10 cellular contexts compared by ENCODE assay signal in the genomic region with DNA sequence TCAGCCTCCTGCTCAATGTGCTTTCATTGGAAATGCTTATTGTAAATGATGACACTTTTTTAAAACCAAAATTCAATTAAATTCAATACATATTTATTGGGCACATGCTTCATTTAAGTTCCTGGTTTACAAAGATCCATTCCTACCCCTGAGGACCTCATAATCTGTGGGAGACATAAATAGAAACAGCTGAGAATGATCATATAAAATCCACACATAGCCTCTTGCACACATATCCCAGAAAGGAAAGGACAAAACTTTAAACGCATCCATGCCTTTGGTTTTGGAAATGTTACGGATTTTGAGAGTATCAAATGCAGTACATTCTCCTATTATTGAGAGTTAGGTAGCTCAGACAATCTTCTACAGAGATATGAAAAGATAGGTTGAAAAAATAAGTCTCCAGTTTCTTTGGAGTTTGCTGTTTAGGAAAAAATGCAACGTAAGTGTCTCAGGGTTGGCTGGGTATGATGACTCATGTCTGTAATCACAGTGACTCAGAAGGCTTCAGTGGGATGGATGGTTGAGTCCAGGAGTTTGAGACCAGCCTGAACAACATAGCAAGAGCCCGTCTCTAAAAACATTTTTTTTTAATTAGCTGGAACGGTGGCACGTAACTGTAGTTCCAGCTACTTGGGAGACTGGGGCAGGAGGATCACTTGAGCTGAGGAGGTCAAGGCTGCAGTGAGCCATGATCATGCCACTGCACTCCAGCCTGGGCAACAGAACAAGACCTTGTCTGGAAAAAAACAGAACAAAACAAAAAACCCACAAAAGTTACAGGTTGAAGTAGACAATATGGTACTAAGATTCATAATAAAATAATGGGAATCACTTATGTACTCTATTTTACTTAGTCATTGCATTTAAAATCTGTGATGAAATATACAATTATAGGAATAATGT. TPM values are rescaled to one million over a fixed set of nuclear protein-coding genes. Genes with fewer than 3 reads are reported as not detected.
DNase-seq lines count a peak whose midpoint lies in the region; FAIRE-seq and TF ChIP-seq lines count a peak whose summit lies in the region.
"Had no signal": no experiment of that assay in that cellular context is flagged by ENCODE, and none has a peak within 500 bp of the region (broad histone marks: within the 10 kb centered on the region; RNA-seq: fewer than 3 reads in every experiment).

No MANE protein-coding gene starts in this region.

- H3K9ac ChIP-seq in adipocyte (ENCODE audit: low read length) (peak overlapping the region; percentile 27), keratinocyte (ENCODE audit: control insufficient read depth, extremely low read depth, insufficient read depth, low read length) (no peak overlapping the region)

- H2AFZ ChIP-seq in keratinocyte (ENCODE audit: control insufficient read depth, low read length) = no peak overlapping the region

- peaks cover 16% of the 10 kb centered on the region for H3K4me1 ChIP-seq in adipocyte (ENCODE audit: control insufficient read depth, insufficient read depth, low read length)
- H3K4me1 ChIP-seq in keratinocyte (ENCODE audit: control insufficient read depth, extremely low read depth, insufficient read depth, low read length) = peaks cover 33% of the 10 kb centered on the region
- H3K4me1 ChIP-seq in tibial nerve = peaks cover 0 to 11% (median 0%) of the 10 kb centered on the region in 4 donors
- no peaks in the 10 kb centered on the region for H3K4me1 ChIP-seq in prostate gland (replicated peaks)

- no peak for TF ChIP-seq EP300 in tibial nerve (IDR thresholded peaks at IDR 0.05)

- WGBS in tibial nerve, 2 donors = 57 to 60% methylated on average over 6 of the region's 6 CpGs
- WGBS in prostate gland = 54% methylated on average over 6 of the region's 6 CpGs

- H3K4me3 ChIP-seq in adipocyte (ENCODE audit: low read length) = peak overlapping the region; percentile 10
- no peak overlapping the region for H3K4me3 ChIP-seq in keratinocyte (ENCODE audit: control insufficient read depth in 2 of 3, extremely low read depth in 1 of 3, insufficient read depth in 2 of 3, low read depth in 1 of 3, low read length in 3 of 3)
- H3K4me3 ChIP-seq in tibial nerve = no peak overlapping the region
- no peak overlapping the region for H3K4me3 ChIP-seq in H7 (ENCODE audit: insufficient read depth, low read depth, low read length)
- H3K4me3 ChIP-seq in prostate gland = no peak overlapping the region

- TF ChIP-seq CTCF in AG09319 (IDR thresholded peaks at IDR 0.05; ENCODE audit: low read depth, low read length) (no peak), keratinocyte (optimal IDR thresholded peaks at IDR 0.05 in 1 of 3, IDR thresholded peaks at IDR 0.05 in 1 of 3, conservative IDR thresholded peaks at IDR 0.05 in 1 of 3; ENCODE audit: extremely low read depth in 1 of 3, insufficient read depth in 2 of 3, low read length in 3 of 3) (no peak), tibial nerve (IDR thresholded peaks at IDR 0.05) (no peak), prostate gland (IDR thresholded peaks at IDR 0.05) (no peak)

- TF ChIP-seq POLR2A in tibial nerve (IDR thresholded peaks at IDR 0.05) = no peak
- no peak for TF ChIP-seq POLR2A in prostate gland (IDR thresholded peaks at IDR 0.05)

- no peaks in the 10 kb centered on the region for H3K9me1 ChIP-seq in keratinocyte (ENCODE audit: control insufficient read depth, extremely low read depth, insufficient read depth, low read length)

- H3K27me3 ChIP-seq in adipocyte (replicated peaks; ENCODE audit: control insufficient read depth, insufficient read depth, low read length) = peaks cover 4% of the 10 kb centered on the region
- H3K27me3 ChIP-seq in keratinocyte (ENCODE audit: control insufficient read depth, extremely low read depth, insufficient read depth, low read length) = peaks cover 12% of the 10 kb centered on the region
- no peaks in the 10 kb centered on the region for H3K27me3 ChIP-seq in tibial nerve
- H3K27me3 ChIP-seq in H7 (ENCODE audit: control insufficient read depth, insufficient read depth, low read length) = peaks cover 17% of the 10 kb centered on the region
- no peaks in the 10 kb centered on the region for H3K27me3 ChIP-seq in prostate gland (replicated peaks; ENCODE audit: insufficient read depth)

- H3K79me2 ChIP-seq in keratinocyte (ENCODE audit: control insufficient read depth, insufficient read depth, low read length) = peaks cover 7% of the 10 kb centered on the region

- H3K9me3 ChIP-seq in adipocyte (ENCODE audit: control insufficient read depth, low read length) (no peaks in the 10 kb centered on the region), keratinocyte (ENCODE audit: control insufficient read depth, low read depth, low read length) (no peaks in the 10 kb centered on the region), tibial nerve (no peaks in the 10 kb centered on the region), prostate gland (no peaks in the 10 kb centered on the region)

- intact Hi-C loops in prostate gland (cut with DNase I) = no loop called here

- no peaks in the 10 kb centered on the region for H4K20me1 ChIP-seq in keratinocyte (ENCODE audit: control insufficient read depth, extremely low read depth, insufficient read depth, low read length)

- DNase-seq in AG09319 (ENCODE audit: extremely low read depth, low read depth) = peak; percentile 62
- DNase-seq in HT1080 (ENCODE audit: low read depth) = peak; percentile 90
- peak; percentile 86 for DNase-seq in adipocyte (ENCODE audit: low read depth)
- DNase-seq in keratinocyte (ENCODE audit: low read depth, low spot score) = peak; percentile 78
- DNase-seq in tibial nerve (ENCODE audit: low spot score in 2 of 2) = no peak
- no peak for DNase-seq in H7
- DNase-seq in NCI-H748 treated with DMSO at 0.1 percent for 48 hours (lab: John Stamatoyannopoulos, UW) = no peak
- DNase-seq in prostate gland (ENCODE audit: low spot score) = no peak
- DNase-seq: activated T-cell treated with anti-CD3 and anti-CD28 coated beads, Interleukin-2, amount 50 U/mL, for 48 hours had no signal

- dilution Hi-C loops in keratinocyte (cut with MboI; ENCODE audit: extremely low pct_ligation_motif_present, low sequenced_read_pairs) = no loop called here

- no peaks in the 10 kb centered on the region for H3K36me3 ChIP-seq in adipocyte (ENCODE audit: control insufficient read depth, insufficient read depth, low read length, severe bottlenecking)
- H3K36me3 ChIP-seq in keratinocyte (ENCODE audit: control insufficient read depth in 2 of 2, extremely low read depth in 1 of 2, insufficient read depth in 2 of 2, low read length in 2 of 2) = no peaks in the 10 kb centered on the region
- no peaks in the 10 kb centered on the region for H3K36me3 ChIP-seq in tibial nerve
- H3K36me3 ChIP-seq in H7 (replicated peaks; ENCODE audit: control insufficient read depth, insufficient read depth, low read length) = no peaks in the 10 kb centered on the region
- no peaks in the 10 kb centered on the region for H3K36me3 ChIP-seq in prostate gland

- FAIRE-seq in keratinocyte (lab: Jason Lieb, UNC) = peak; percentile 57

- peak overlapping the region; percentile 21 for H3K27ac ChIP-seq in keratinocyte (ENCODE audit: control insufficient read depth, insufficient read depth, low read length)
- H3K27ac ChIP-seq in tibial nerve = no peak overlapping the region
- H3K27ac ChIP-seq in prostate gland = no peak overlapping the region

- peak overlapping the region; percentile 4 for H3K4me2 ChIP-seq in keratinocyte (ENCODE audit: control insufficient read depth, extremely low read depth, insufficient read depth, low read depth, low read length)

RNA-seq across cellular contexts. Expression of gene PRELID3A, which starts 3.9 kb away (rescaled TPM):
- 1.2 and 2.1 TPM in 2 replicates for total RNA-seq in HT1080 (2014; rRNA removed; shearing (Covaris generic))
- polyA plus RNA-seq in HT1080 (2015; cell fraction: cytosol; rRNA removed) = 1.6 TPM in 2 replicates
- polyA plus RNA-seq in HT1080 (2015; cell fraction: nucleus; rRNA removed) = 4.2 and 8.2 TPM in 2 replicates
- polyA plus RNA-seq in keratinocyte = 5.4 to 7.6 TPM (median 6.8 TPM) in 3 replicates
- polyA plus RNA-seq in keratinocyte (2011; ENCODE audit: low read depth) = 1.9 TPM
- 4.9 and 7.4 TPM in 2 replicates for polyA plus RNA-seq in keratinocyte (2011; cell fraction: cytosol; rRNA removed)
- 20.2 and 22.0 TPM in 2 replicates for polyA plus RNA-seq in keratinocyte (2011; cell fraction: nucleus; rRNA removed)
- polyA plus RNA-seq in keratinocyte (2012; ENCODE audit: low replicate concordance) = 2.1 and 5.4 TPM in 2 replicates
- polyA minus RNA-seq in keratinocyte = 0.30 to 3.1 TPM (median 2.0 TPM) in 3 replicates
- polyA minus RNA-seq in keratinocyte (2011; cell fraction: cytosol; rRNA and poly(A)+ RNA removed) = 5.6 TPM
- 2.4 and 5.5 TPM in 2 replicates for polyA minus RNA-seq in keratinocyte (2011; cell fraction: nucleus; rRNA and poly(A)+ RNA removed)
- total RNA-seq in tibial nerve (10 to 100 TPM; 11.3 to 19.9 (median 12.3) TPM), prostate gland (1 to 10 TPM; 1.3 to 6.9 TPM)
- total RNA-seq in H7 (2014; rRNA removed; shearing (Covaris generic)) = 5.4 and 7.8 TPM in 2 replicates
- total RNA-seq: mononuclear cell had no signal

RNA-seq across cellular contexts. Expression of gene AFG3L2, which starts 26.8 kb away (rescaled TPM):
- 71.5 and 75.6 TPM in 2 replicates for total RNA-seq in HT1080 (2014; rRNA removed; shearing (Covaris generic))
- 45.8 and 54.4 TPM in 2 replicates for polyA plus RNA-seq in HT1080 (2015; cell fraction: cytosol; rRNA removed)
- polyA plus RNA-seq in HT1080 (2015; cell fraction: nucleus; rRNA removed) = 53.6 and 57.5 TPM in 2 replicates
- polyA plus RNA-seq in keratinocyte = 31.0 to 47.5 TPM (median 42.2 TPM) in 3 replicates
- polyA plus RNA-seq in keratinocyte (2011; ENCODE audit: low read depth) = 57.6 TPM
- 31.3 and 36.9 TPM in 2 replicates for polyA plus RNA-seq in keratinocyte (2011; cell fraction: cytosol; rRNA removed)
- 55.3 and 62.9 TPM in 2 replicates for polyA plus RNA-seq in keratinocyte (2011; cell fraction: nucleus; rRNA removed)
- polyA plus RNA-seq in keratinocyte (2012; ENCODE audit: low replicate concordance) = 37.8 and 39.1 TPM in 2 replicates
- 15.5 to 37.2 TPM (median 30.0 TPM) in 3 replicates for polyA minus RNA-seq in keratinocyte
- polyA minus RNA-seq in keratinocyte (2011; cell fraction: cytosol; rRNA and poly(A)+ RNA removed) = 34.0 TPM
- polyA minus RNA-seq in keratinocyte (2011; cell fraction: nucleus; rRNA and poly(A)+ RNA removed) = 26.8 and 46.2 TPM in 2 replicates
- total RNA-seq in tibial nerve (10 to 100 TPM; 35.7 to 54.8 (median 42.5) TPM), prostate gland (10 to 100 TPM; 39.7 to 51.5 TPM)
- 108 and 132 TPM in 2 replicates for total RNA-seq in H7 (2014; rRNA removed; shearing (Covaris generic))

Comparison
In these comparisons a context has a peak if more than half of its experiments do, and no peak if none do; other contexts are left out.
1. DNase-seq: peak in AG09319 (single experiment), HT1080 (single experiment), adipocyte (single experiment) and keratinocyte (single experiment); none in tibial nerve (0 of 2), H7 (single experiment), NCI-H748 treated with DMSO at 0.1 percent for 48 hours (single experiment) and prostate gland (single experiment).